In genomic region chr11:77278595-77279506, GRCh38 we compare ENCODE assay signal across 16 cellular contexts. TPM values are rescaled to one million over a fixed set of nuclear protein-coding genes. Genes with fewer than 3 reads are reported as not detected.
A peak's percentile ranks its signal among the peaks of the same experiment; 100 is the strongest.
DNase-seq lines count a peak whose midpoint lies in the region; ATAC-seq and TF ChIP-seq lines count a peak whose summit lies in the region.
"Had no signal": no experiment of that assay in that cellular context is flagged by ENCODE, and none has a peak within 500 bp of the region (broad histone marks: within the 10 kb centered on the region; RNA-seq: fewer than 3 reads in every experiment).

No MANE protein-coding gene starts in this region.

- H3K9me2 ChIP-seq in HCT116 (ENCODE audit: insufficient read depth), result no peaks in the 10 kb centered on the region

- ATAC-seq in HCT116, result no peak
- ATAC-seq in HG03521 (IDR thresholded peaks at IDR 0.05; ENCODE audit: unreplicated experiment), result no peak
- ATAC-seq in activated CD4-positive, alpha-beta T cell treated with anti-CD3 and anti-CD28 coated beads for 36 hours, result no peak
- ATAC-seq: CD8-positive, alpha-beta T cell; heart left ventricle had no signal

- no peaks in the 10 kb centered on the region for H3K79me2 ChIP-seq in HCT116 (ENCODE audit: insufficient read depth, low read length)
- no peaks in the 10 kb centered on the region for H3K79me2 ChIP-seq in fibroblast of lung (ENCODE audit: control insufficient read depth, insufficient read depth, low read length)

- H4K20me1 ChIP-seq in HCT116 (ENCODE audit: insufficient read depth), result no peaks in the 10 kb centered on the region
- H4K20me1 ChIP-seq in fibroblast of lung (ENCODE audit: control insufficient read depth, extremely low read depth, insufficient read depth, low read length), result no peaks in the 10 kb centered on the region

- no peak overlapping the region for H3K9ac ChIP-seq in HCT116 (ENCODE audit: low read length)
- H3K9ac ChIP-seq in fibroblast of lung (ENCODE audit: insufficient read depth, low read length), result no peak overlapping the region

- peaks cover 8% of the 10 kb centered on the region for H3K27me3 Mint-ChIP-seq in activated CD4-positive, alpha-beta T cell treated with anti-CD3 and anti-CD28 coated beads for 36 hours

- H3K27ac ChIP-seq in HCT116 (ENCODE audit: low read depth, low read length) (no peak overlapping the region), fibroblast of lung (ENCODE audit: insufficient read depth, low read length) (no peak overlapping the region)
- H3K27ac ChIP-seq: breast epithelium, heart left ventricle, thoracic aorta had no signal

- no peaks in the 10 kb centered on the region for H3K4me1 Mint-ChIP-seq in activated CD4-positive, alpha-beta T cell treated with anti-CD3 and anti-CD28 coated beads for 36 hours
- H3K4me1 Mint-ChIP-seq: activated naive CD4-positive, alpha-beta T cell treated with anti-CD3 and anti-CD28 coated beads, Interleukin-2, amount 10 ng/mL, durations not matched to agents 7 days and 5 days had no signal

- TF ChIP-seq CTCF in HCT116 (IDR thresholded peaks at IDR 0.05 in 2 of 3, conservative IDR thresholded peaks at IDR 0.05 in 1 of 3; ENCODE audit: borderline replicate concordance in 1 of 3, insufficient read depth in 1 of 3, low read depth in 2 of 3, low read length in 2 of 3), result no peak
- TF ChIP-seq CTCF in fibroblast of lung (conservative IDR thresholded peaks at IDR 0.05 in 1 of 2, IDR thresholded peaks at IDR 0.05 in 1 of 2; ENCODE audit: low read depth in 1 of 2, low read length in 2 of 2), result no peak

- H3K4me3 ChIP-seq in HCT116 (replicated peaks in 1 of 2; ENCODE audit: low read depth in 1 of 2, low read length in 2 of 2), result no peak overlapping the region
- H3K4me3 ChIP-seq in fibroblast of lung (replicated peaks in 1 of 4; ENCODE audit: control extremely low read depth in 1 of 4, insufficient read depth in 1 of 4, low read depth in 3 of 4, low read length in 4 of 4), result no peak overlapping the region
- H3K4me3 ChIP-seq: breast epithelium, heart left ventricle, thoracic aorta had no signal

- H3K27me3 ChIP-seq in HCT116 (ENCODE audit: insufficient read depth, low read length) (no peaks in the 10 kb centered on the region), fibroblast of lung (ENCODE audit: control insufficient read depth, insufficient read depth, low read length) (no peaks in the 10 kb centered on the region)
- H3K27me3 ChIP-seq: breast epithelium, heart left ventricle had no signal

- intact Hi-C loops in HCT116 (cut with micrococcal nuclease), result no loop called here
- intact Hi-C loops in activated CD4-positive, alpha-beta T cell treated with anti-CD3 and anti-CD28 coated beads for 36 hours (cut with DNase I, micrococcal nuclease), result no loop called here

- POLR2A ChIA-PET in HCT116 (lab: Charles Lee), result no interaction called here
- POLR2A ChIA-PET in activated CD4-positive, alpha-beta T cell treated with anti-CD3 and anti-CD28 coated beads for 36 hours (lab: Charles Lee), result no interaction called here

- H3K27ac Mint-ChIP-seq in activated CD4-positive, alpha-beta T cell treated with anti-CD3 and anti-CD28 coated beads for 36 hours, result no peak overlapping the region
- H3K27ac Mint-ChIP-seq: activated naive CD4-positive, alpha-beta T cell treated with anti-CD3 and anti-CD28 coated beads, Interleukin-2, amount 10 ng/mL, durations not matched to agents 7 days and 5 days; CD8-positive, alpha-beta T cell had no signal

- H3K4me2 ChIP-seq in HCT116 (ENCODE audit: low read length), result peak overlapping the region; percentile 12; the same call in 1 of the 2 replicates
- H3K4me2 ChIP-seq in fibroblast of lung (ENCODE audit: extremely low read depth, insufficient read depth, low read length), result no peak overlapping the region

- H3K9me3 Mint-ChIP-seq in activated CD4-positive, alpha-beta T cell treated with anti-CD3 and anti-CD28 coated beads for 36 hours (ENCODE audit: low read depth), result no peaks in the 10 kb centered on the region
- H3K9me3 Mint-ChIP-seq: activated naive CD4-positive, alpha-beta T cell treated with anti-CD3 and anti-CD28 coated beads, Interleukin-2, amount 10 ng/mL, durations not matched to agents 7 days and 5 days; CD8-positive, alpha-beta T cell had no signal

- H3K4me1 ChIP-seq in HCT116 (ENCODE audit: control insufficient read depth in 1 of 2, insufficient read depth in 2 of 2, low read length in 2 of 2), result peaks cover 0 to 8% of the 10 kb centered on the region in 2 experiments; a peak in 1 of 4 replicates
- H3K4me1 ChIP-seq in fibroblast of lung (ENCODE audit: control insufficient read depth, extremely low read depth, insufficient read depth, low read length), result no peaks in the 10 kb centered on the region
- H3K4me1 ChIP-seq: breast epithelium, heart left ventricle had no signal

- BruUV-seq in HCT116 (replicated peaks; lab: Mats Ljungman, UMichigan), result no TSS peak

- no peaks in the 10 kb centered on the region for H3K36me3 Mint-ChIP-seq in activated CD4-positive, alpha-beta T cell treated with anti-CD3 and anti-CD28 coated beads for 36 hours (ENCODE audit: low read depth)
- H3K36me3 Mint-ChIP-seq: activated naive CD4-positive, alpha-beta T cell treated with anti-CD3 and anti-CD28 coated beads, Interleukin-2, amount 10 ng/mL, durations not matched to agents 7 days and 5 days; CD8-positive, alpha-beta T cell had no signal

- CTCF ChIA-PET in HCT116 (lab: Charles Lee), result no interaction called here
- CTCF ChIA-PET in activated CD4-positive, alpha-beta T cell treated with anti-CD3 and anti-CD28 coated beads for 36 hours (lab: Charles Lee), result interaction anchor here (0.6 to 0.8 kb wide), 2 partner anchors 63 to 136 kb away, joined by 3 to 4 read pairs; no protein-coding TSS in a partner anchor

- H3K36me3 ChIP-seq in HCT116 (ENCODE audit: control insufficient read depth in 1 of 2, insufficient read depth in 2 of 2, low read length in 2 of 2) (no peaks in the 10 kb centered on the region), fibroblast of lung (ENCODE audit: control insufficient read depth, insufficient read depth, low read length) (no peaks in the 10 kb centered on the region)
- H3K36me3 ChIP-seq: breast epithelium, heart left ventricle, thoracic aorta had no signal

- DNase-seq in HCT116 (ENCODE audit: low read depth, low spot score), result no peak
- peak; percentile 28 for DNase-seq in RKO (ENCODE audit: low spot score)
- DNase-seq in fibroblast of lung (ENCODE audit: low read depth in 2 of 2), result peak in 1 of 2 donors; percentile 58
- peak; percentile 39 for DNase-seq in superior temporal gyrus (ENCODE audit: extremely low spot score)
- no peak for DNase-seq in NCI-H2029 (lab: John Stamatoyannopoulos, UW)
- no peak for DNase-seq in activated CD4-positive, alpha-beta T cell treated with anti-CD3 and anti-CD28 coated beads for 36 hours
- DNase-seq: activated naive CD4-positive, alpha-beta T cell treated with anti-CD3 and anti-CD28 coated beads, Interleukin-2, amount 10 ng/mL, durations not matched to agents 7 days and 5 days; CD8-positive, alpha-beta T cell; effector memory CD4-positive, alpha-beta T cell; heart left ventricle; NCI-H1048 had no signal

- no peak overlapping the region for H2AFZ ChIP-seq in HCT116 (ENCODE audit: low read depth, low read length, poor library complexity, severe bottlenecking)
- peak overlapping the region; percentile 42 for H2AFZ ChIP-seq in fibroblast of lung (ENCODE audit: low read length)

- H3K9me3 ChIP-seq in HCT116 (ENCODE audit: control insufficient read depth in 1 of 2, insufficient read depth in 1 of 2, low read depth in 1 of 2, low read length in 2 of 2) (no peaks in the 10 kb centered on the region), fibroblast of lung (ENCODE audit: control insufficient read depth, insufficient read depth, low read depth, low read length) (no peaks in the 10 kb centered on the region)
- H3K9me3 ChIP-seq: breast epithelium, thoracic aorta had no signal

- no peak for TF ChIP-seq POLR2A in HCT116 (IDR thresholded peaks at IDR 0.05; ENCODE audit: borderline replicate concordance, extremely low read depth, insufficient read depth, insufficient read length)

- RAD21 ChIA-PET in HCT116 (lab: Charles Lee; ENCODE audit: low non-redundant PET in 1 of 2, low total read pairs in 2 of 2, uncharacterized antibody in 2 of 2, unreplicated experiment in 2 of 2), result no interaction called here

- no peak for TF ChIP-seq RAD21 in HCT116 (IDR thresholded peaks at IDR 0.05; ENCODE audit: low read depth)

- H3K4me3 Mint-ChIP-seq in activated CD4-positive, alpha-beta T cell treated with anti-CD3 and anti-CD28 coated beads for 36 hours, result no peak overlapping the region
- H3K4me3 Mint-ChIP-seq: activated naive CD4-positive, alpha-beta T cell treated with anti-CD3 and anti-CD28 coated beads, Interleukin-2, amount 10 ng/mL, durations not matched to agents 7 days and 5 days; CD8-positive, alpha-beta T cell had no signal

TF ChIP-seq in HCT116, 20 proteins besides CTCF, POLR2A, EP300 and RAD21:
- TF ChIP-seq SP1 (IDR thresholded peaks at IDR 0.05; ENCODE audit: low read depth) (peak; percentile 21; the same call in 1 of the 2 replicates), EZH2 (IDR thresholded peaks at IDR 0.05) (no peak)

RNA-seq across cellular contexts. Expression of gene GDPD4, which starts 22.6 kb away (rescaled TPM):
- not detected for total RNA-seq in HCT116 (2021; ENCODE audit: unreplicated experiment)
- polyA plus RNA-seq in HCT116 (2012), result not detected in 2 replicates
- total RNA-seq in fibroblast of lung, result not detected in 2 replicates
- not detected in 2 replicates for polyA plus RNA-seq in fibroblast of lung
- polyA plus RNA-seq in fibroblast of lung (2012), result not detected in 2 replicates
- polyA minus RNA-seq in fibroblast of lung (ENCODE audit: low replicate concordance), result not detected in 2 replicates
- total RNA-seq in activated CD4-positive, alpha-beta T cell treated with anti-CD3 and anti-CD28 coated beads for 36 hours, result not detected
- total RNA-seq: breast epithelium; CD8-positive, alpha-beta T cell; G401; heart left ventricle; posterior vena cava; thoracic aorta had no signal

Comparison
In these comparisons a context has a peak if more than half of its experiments do, and no peak if none do; other contexts are left out.
1. DNase-seq: peak in RKO (single experiment) and superior temporal gyrus (single experiment); none in HCT116 (single experiment), NCI-H2029 (single experiment) and activated CD4-positive, alpha-beta T cell treated with anti-CD3 and anti-CD28 coated beads for 36 hours (single experiment).